10 cellular contexts compared by ENCODE assay signal in the genomic region with DNA sequence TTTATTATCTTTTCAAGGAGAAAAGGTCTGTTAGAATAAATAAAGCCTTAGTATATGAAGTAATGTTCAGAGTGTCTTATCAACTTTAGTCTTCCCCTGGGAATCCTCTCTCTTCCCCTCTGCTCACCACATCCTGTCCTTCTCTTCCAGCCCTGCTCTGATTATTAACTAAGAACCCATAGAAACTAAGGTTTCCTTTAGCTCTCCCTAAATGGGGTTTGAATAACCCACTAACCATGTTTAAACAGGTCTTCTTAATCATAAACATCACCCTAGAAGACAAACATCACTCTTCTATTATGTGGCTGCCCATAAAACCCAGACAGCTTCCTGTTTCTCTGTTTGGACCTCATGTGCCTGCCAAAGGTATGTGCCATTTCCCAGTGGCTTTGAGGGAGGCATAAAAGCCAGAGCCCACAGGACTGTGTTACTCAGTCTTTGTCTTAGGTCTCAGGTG. TPM values are rescaled to one million over a fixed set of nuclear protein-coding genes. Genes with fewer than 3 reads are reported as not detected.
DNase-seq lines count a peak whose midpoint lies in the region; ATAC-seq, FAIRE-seq and TF ChIP-seq lines count a peak whose summit lies in the region.
"Had no signal": no experiment of that assay in that cellular context is flagged by ENCODE, and none has a peak within 500 bp of the region (broad histone marks: within the 10 kb centered on the region; RNA-seq: fewer than 3 reads in every experiment).

No MANE protein-coding gene starts in this region.

- peak overlapping the region; percentile 75 for H3K4me2 ChIP-seq in Karpas-422 (ENCODE audit: low read depth, low read length, poor library complexity, severe bottlenecking)

- H3K36me3 ChIP-seq in ACC112 (ENCODE audit: insufficient read depth, low read length): no peaks in the 10 kb centered on the region
- H3K36me3 ChIP-seq in Karpas-422 (ENCODE audit: insufficient read depth, low read length): no peaks in the 10 kb centered on the region
- no peaks in the 10 kb centered on the region for H3K36me3 ChIP-seq in bronchial epithelial cell (ENCODE audit: control insufficient read depth, insufficient read depth, low read length)
- H3K36me3 ChIP-seq in effector memory CD4-positive, alpha-beta T cell (ENCODE audit: control insufficient read depth, insufficient read depth, low read length): no peaks in the 10 kb centered on the region
- H3K36me3 ChIP-seq: thoracic aorta had no signal

- H3K27me3 Mint-ChIP-seq in activated naive CD8-positive, alpha-beta T cell treated with anti-CD3 and anti-CD28 coated beads for 36 hours: peaks cover 19% of the 10 kb centered on the region

- H3K27me3 ChIP-seq in ACC112 (ENCODE audit: insufficient read depth, low read length) (no peaks in the 10 kb centered on the region), Karpas-422 (ENCODE audit: low read length) (no peaks in the 10 kb centered on the region), bronchial epithelial cell (ENCODE audit: control insufficient read depth, insufficient read depth, low read length) (no peaks in the 10 kb centered on the region)
- H3K27me3 ChIP-seq in effector memory CD4-positive, alpha-beta T cell (replicated peaks; ENCODE audit: control insufficient read depth, insufficient read depth, low read length, poor library complexity, severe bottlenecking): no peaks in the 10 kb centered on the region

- H3K27ac Mint-ChIP-seq in activated naive CD8-positive, alpha-beta T cell treated with anti-CD3 and anti-CD28 coated beads for 36 hours: no peak overlapping the region

- no peak for TF ChIP-seq CTCF in bronchial epithelial cell (IDR thresholded peaks at IDR 0.05; ENCODE audit: insufficient read depth, low read length, severe bottlenecking)

- H3K4me1 ChIP-seq in ACC112 (ENCODE audit: control insufficient read depth, insufficient read depth, low read length, unreplicated experiment): peaks cover 42% of the 10 kb centered on the region
- H3K4me1 ChIP-seq in Karpas-422 (ENCODE audit: low read length): peaks cover 28% of the 10 kb centered on the region
- peaks cover 15% of the 10 kb centered on the region for H3K4me1 ChIP-seq in effector memory CD4-positive, alpha-beta T cell (ENCODE audit: control insufficient read depth, insufficient read depth, low read length, poor library complexity, severe bottlenecking)

- no peaks in the 10 kb centered on the region for H3K79me2 ChIP-seq in ACC112 (ENCODE audit: control insufficient read depth, insufficient read depth, low read length, unreplicated experiment)
- H3K79me2 ChIP-seq in Karpas-422 (ENCODE audit: low read length): no peaks in the 10 kb centered on the region

- H2AFZ ChIP-seq in ACC112 (ENCODE audit: low read length, unreplicated experiment) (peak overlapping the region; percentile 54), Karpas-422 (ENCODE audit: low read length) (no peak overlapping the region; the same call in 1 of the 2 replicates)

- H3K36me3 Mint-ChIP-seq in activated naive CD8-positive, alpha-beta T cell treated with anti-CD3 and anti-CD28 coated beads for 36 hours: peaks cover 6% of the 10 kb centered on the region

- H3K9ac ChIP-seq in Karpas-422 (ENCODE audit: low read length): 0 out of 2 replicates have a peak overlapping the region, but pooled peaks have one; percentile 25

- no peaks in the 10 kb centered on the region for H3K9me2 ChIP-seq in Karpas-422 (replicated peaks; ENCODE audit: insufficient read depth, low read length)

- peaks cover 13% of the 10 kb centered on the region for H3K4me1 Mint-ChIP-seq in activated naive CD8-positive, alpha-beta T cell treated with anti-CD3 and anti-CD28 coated beads for 36 hours

- H4K20me1 ChIP-seq in Karpas-422 (ENCODE audit: insufficient read depth, low read depth, low read length): no peaks in the 10 kb centered on the region

- H3K4me3 ChIP-seq in ACC112 (ENCODE audit: low read depth, low read length): no peak overlapping the region
- no peak overlapping the region; the same call in 1 of the 2 replicates for H3K4me3 ChIP-seq in Karpas-422 (ENCODE audit: low read length)
- H3K4me3 ChIP-seq in bronchial epithelial cell (ENCODE audit: low read depth, low read length): no peak overlapping the region
- H3K4me3 ChIP-seq in effector memory CD4-positive, alpha-beta T cell (ENCODE audit: insufficient read depth, low read depth, low read length, poor library complexity, severe bottlenecking): no peak overlapping the region

- DNase-seq in Karpas-422: peak; percentile 65
- peak; percentile 90 for DNase-seq in bronchial epithelial cell (ENCODE audit: low read depth)
- DNase-seq in NCI-H187 treated with DMSO at 0.1 percent for 48 hours (lab: John Stamatoyannopoulos, UW): no peak
- DNase-seq in effector memory CD4-positive, alpha-beta T cell: no peak
- DNase-seq in activated naive CD8-positive, alpha-beta T cell treated with anti-CD3 and anti-CD28 coated beads for 36 hours: no peak

- H3K27ac ChIP-seq in ACC112 (ENCODE audit: low read depth, low read length) (peak overlapping the region; percentile 74), Karpas-422 (ENCODE audit: low read length) (peak overlapping the region; percentile 44)
- no peak overlapping the region for H3K27ac ChIP-seq in effector memory CD4-positive, alpha-beta T cell (ENCODE audit: insufficient read depth, low read length, poor library complexity, severe bottlenecking)

- no peak for FAIRE-seq in bronchial epithelial cell (lab: Jason Lieb, UNC)
- FAIRE-seq: endometrium had no signal

- H3K4me3 Mint-ChIP-seq in activated naive CD8-positive, alpha-beta T cell treated with anti-CD3 and anti-CD28 coated beads for 36 hours: no peak overlapping the region

- ATAC-seq in GM19025 (IDR thresholded peaks at IDR 0.05; ENCODE audit: low read depth, unreplicated experiment) (peak; percentile 65), GM21390 (IDR thresholded peaks at IDR 0.05; ENCODE audit: unreplicated experiment) (no peak)

- peaks cover 4% of the 10 kb centered on the region for H3K9me3 Mint-ChIP-seq in activated naive CD8-positive, alpha-beta T cell treated with anti-CD3 and anti-CD28 coated beads for 36 hours

- no peaks in the 10 kb centered on the region for H3K9me3 ChIP-seq in Karpas-422 (ENCODE audit: low read length)
- H3K9me3 ChIP-seq in effector memory CD4-positive, alpha-beta T cell (ENCODE audit: control insufficient read depth, low read length): no peaks in the 10 kb centered on the region
- H3K9me3 ChIP-seq: thoracic aorta had no signal

RNA-seq across cellular contexts. Expression of gene SLC14A1, which starts 50.1 kb away (rescaled TPM):
- 1.1 TPM in 1 of 2 replicates, not detected in the other for total RNA-seq in Karpas-422 (2014; rRNA removed; shearing (Covaris generic); ENCODE audit: low replicate concordance)
- total RNA-seq in bronchial epithelial cell: not detected in 2 replicates
- total RNA-seq in activated naive CD8-positive, alpha-beta T cell treated with anti-CD3 and anti-CD28 coated beads for 36 hours: 1 to 10 TPM; 1.1 to 1.4 TPM

RNA-seq across cellular contexts. Expression of gene SIGLEC15, which starts 51.4 kb away (rescaled TPM):
- 1.6 and 2.5 TPM in 2 replicates for total RNA-seq in Karpas-422 (2014; rRNA removed; shearing (Covaris generic); ENCODE audit: low replicate concordance)
- 0.26 TPM in 1 of 2 replicates, not detected in the other for total RNA-seq in bronchial epithelial cell
- not detected for total RNA-seq in activated naive CD8-positive, alpha-beta T cell treated with anti-CD3 and anti-CD28 coated beads for 36 hours

Comparison
In these comparisons a context has a peak if more than half of its experiments do, and no peak if none do; other contexts are left out.
1. DNase-seq: peak in Karpas-422 (single experiment) and bronchial epithelial cell (single experiment); none in NCI-H187 treated with DMSO at 0.1 percent for 48 hours (single experiment), effector memory CD4-positive, alpha-beta T cell (0 of 3) and activated naive CD8-positive, alpha-beta T cell treated with anti-CD3 and anti-CD28 coated beads for 36 hours (single experiment).